ENCODE assay signal across 15 cellular contexts in genomic region chr7:146698995-146699610, GRCh38.
DNase-seq lines count a peak whose midpoint lies in the region; ATAC-seq and TF ChIP-seq lines count a peak whose summit lies in the region.
"Had no signal": no experiment of that assay in that cellular context is flagged by ENCODE, and none has a peak within 500 bp of the region (broad histone marks: within the 10 kb centered on the region; RNA-seq: fewer than 3 reads in every experiment).

No MANE protein-coding gene starts in this region.

- H3K9me3 ChIP-seq in HAP-1 = no peaks in the 10 kb centered on the region
- H3K9me3 ChIP-seq: BLaER1 treated with 17β-estradiol and CSF1 and Interleukin-3, amounts not matched to agents 10 nM and 100 nM had no signal

- no peak overlapping the region for H3K4me3 ChIP-seq in HAP-1
- H3K4me3 ChIP-seq: BLaER1 treated with 17β-estradiol and CSF1 and Interleukin-3, amounts not matched to agents 10 nM and 100 nM; GM23248 had no signal

- no peaks in the 10 kb centered on the region for H3K36me3 Mint-ChIP-seq in nephron (ENCODE audit: low read depth)
- H3K36me3 Mint-ChIP-seq: CD4-positive, CD25-positive, alpha-beta regulatory T cell had no signal

- peak; percentile 10 for DNase-seq in DMS153 (lab: John Stamatoyannopoulos, UW)
- DNase-seq in DMS153 treated with DMSO at 0.1 percent for 48 hours (lab: John Stamatoyannopoulos, UW; ENCODE audit: unreplicated experiment) = no peak
- peak; percentile 3 to 10 for DNase-seq in HAP-1 (ENCODE audit: low spot score in 2 of 2)
- peak; percentile 54 for DNase-seq in SK-N-DZ (ENCODE audit: low spot score)
- DNase-seq in HPDE6-E6E7 (ENCODE audit: extremely low spot score) = no peak
- DNase-seq: 8988T; ACHN; CD4-positive, CD25-positive, alpha-beta regulatory T cell; DND-41; GDM1; GM23248 had no signal

- ATAC-seq in HG03097 (IDR thresholded peaks at IDR 0.05; ENCODE audit: low FRiP score, unreplicated experiment) (no peak), GM18909 (IDR thresholded peaks at IDR 0.05; ENCODE audit: poor library complexity, unreplicated experiment) (no peak)

- H3K27me3 ChIP-seq in HAP-1 (ENCODE audit: low read depth) = no peaks in the 10 kb centered on the region
- H3K27me3 ChIP-seq: BLaER1 treated with 17β-estradiol and CSF1 and Interleukin-3, amounts not matched to agents 10 nM and 100 nM had no signal

- H3K4me1 Mint-ChIP-seq in nephron = peaks cover 9% of the 10 kb centered on the region
- H3K4me1 Mint-ChIP-seq: CD4-positive, CD25-positive, alpha-beta regulatory T cell had no signal

- no peaks in the 10 kb centered on the region for H3K27me3 Mint-ChIP-seq in nephron (ENCODE audit: low read depth)
- H3K27me3 Mint-ChIP-seq: CD4-positive, CD25-positive, alpha-beta regulatory T cell had no signal

- H3K4me1 ChIP-seq in HAP-1 = no peaks in the 10 kb centered on the region
- H3K4me1 ChIP-seq: BLaER1 treated with 17β-estradiol and CSF1 and Interleukin-3, amounts not matched to agents 10 nM and 100 nM had no signal

- no peak overlapping the region for H3K4me3 Mint-ChIP-seq in nephron
- H3K4me3 Mint-ChIP-seq: CD4-positive, CD25-positive, alpha-beta regulatory T cell had no signal

- TF ChIP-seq CTCF in nephron (IDR thresholded peaks at IDR 0.05; ENCODE audit: unreplicated experiment in 3 of 3) = no peak

- in situ Hi-C loops in HAP-1 (cut with MboI; ENCODE audit: low sequenced_read_pairs) = no loop called here

- H3K27ac Mint-ChIP-seq in nephron = peak overlapping the region in 2 of 3 experiments; percentile 3 to 45
- H3K27ac Mint-ChIP-seq: CD4-positive, CD25-positive, alpha-beta regulatory T cell had no signal

- H3K9me3 Mint-ChIP-seq in nephron = no peaks in the 10 kb centered on the region

- no peaks in the 10 kb centered on the region for H3K36me3 ChIP-seq in HAP-1 (replicated peaks)
- H3K36me3 ChIP-seq: BLaER1 treated with 17β-estradiol and CSF1 and Interleukin-3, amounts not matched to agents 10 nM and 100 nM had no signal

Comparison
In these comparisons a context has a peak if more than half of its experiments do, and no peak if none do; other contexts are left out.
1. DNase-seq: peak in DMS153 (single experiment), HAP-1 (2 of 2) and SK-N-DZ (single experiment); none in DMS153 treated with DMSO at 0.1 percent for 48 hours (single experiment) and HPDE6-E6E7 (single experiment).